Comparison of ENCODE assay signal across 12 cellular contexts in the genomic region with DNA sequence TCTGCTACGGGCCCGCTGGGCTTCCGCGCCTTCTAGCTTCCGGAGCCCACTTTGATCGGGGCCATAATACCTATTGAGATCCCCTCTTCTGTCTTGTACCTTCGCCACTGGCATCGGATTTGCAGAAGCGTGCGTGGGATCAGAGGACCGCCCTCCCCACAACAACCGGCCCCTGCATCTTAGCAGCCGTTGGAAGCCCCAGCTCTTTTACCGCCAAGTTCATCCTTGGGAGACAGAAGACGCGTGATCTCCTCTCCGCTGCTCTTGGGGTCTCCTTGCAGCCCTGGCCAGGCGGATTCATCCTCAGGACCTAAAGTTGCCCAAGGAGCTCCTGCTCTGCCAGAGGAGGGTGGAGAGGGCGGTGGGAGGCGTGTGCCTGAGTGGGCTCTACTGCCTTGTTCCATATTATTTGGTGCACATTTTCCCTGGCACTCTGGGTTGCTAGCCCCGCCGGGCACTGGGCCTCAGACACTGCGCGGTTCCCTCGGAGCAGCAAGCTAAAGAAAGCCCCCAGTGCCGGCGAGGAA. TPM values are rescaled to one million over a fixed set of nuclear protein-coding genes. Genes with fewer than 3 reads are reported as not detected.
DNase-seq lines count a peak whose midpoint lies in the region; ATAC-seq, FAIRE-seq and TF ChIP-seq lines count a peak whose summit lies in the region.
"Had no signal": no experiment of that assay in that cellular context is flagged by ENCODE, and none has a peak within 500 bp of the region (broad histone marks: within the 10 kb centered on the region; RNA-seq: fewer than 3 reads in every experiment).

No MANE protein-coding gene starts in this region.

- no peak overlapping the region for H3K23ac ChIP-seq in H1 (ENCODE audit: insufficient read length)

- no peak overlapping the region for H3K4ac ChIP-seq in H1 (replicated peaks; ENCODE audit: insufficient read length, low read depth, low read length)

- no peak overlapping the region for H2BK5ac ChIP-seq in H1 (ENCODE audit: low read depth, low read length)

- no peak overlapping the region for H3K56ac ChIP-seq in H1 (replicated peaks; ENCODE audit: insufficient read length, low read depth, low read length)

- peak overlapping the region; percentile 94 to 99 for H3K4me2 ChIP-seq in H1 (ENCODE audit: insufficient read depth in 1 of 2, low read depth in 2 of 2, low read length in 2 of 2)

- H3K4me1 ChIP-seq in H1 (replicated peaks in 1 of 4; ENCODE audit: control insufficient read depth in 3 of 4, insufficient read depth in 4 of 4, low read length in 3 of 4) (peaks cover 2 to 27% (median 16%) of the 10 kb centered on the region in 4 experiments; a peak in 6 of 7 replicates), uterus (no peaks in the 10 kb centered on the region)

- peak; percentile 22 for DNase-seq in activated naive CD8-positive, alpha-beta T cell treated with anti-CD3 and anti-CD28 coated beads, Interleukin-2, amount 10 ng/mL, durations not matched to agents 7 days and 5 days
- DNase-seq in activated naive CD8-positive, alpha-beta T cell treated with anti-CD3 and anti-CD28 coated beads, Interleukin-2, amount 50 U/mL, for 24 hours = no peak
- DNase-seq in H1 (ENCODE audit: low read depth in 1 of 2, low spot score in 2 of 2) (no peak), mesothelial cell of epicardium (ENCODE audit: low spot score in 2 of 2, unreplicated experiment in 2 of 2) (no peak), uterus (peak; percentile 16 to 18), DMS 273 treated with DMSO at 0.1 percent for 48 hours (lab: John Stamatoyannopoulos, UW) (no peak), NAMALWA (ENCODE audit: low spot score) (no peak), NCI-H187 treated with DMSO at 0.1 percent for 48 hours (lab: John Stamatoyannopoulos, UW) (no peak)
- DNase-seq: activated effector memory CD4-positive, alpha-beta T cell treated with Interleukin-2 at 50 U/mL for 16 hours; OCI-M1 had no signal

- H3K23me2 ChIP-seq in H1 (ENCODE audit: low read depth, low read length) = peaks cover 33% of the 10 kb centered on the region

- TF ChIP-seq POLR2A in H1 (IDR thresholded peaks at IDR 0.05; ENCODE audit: control extremely low read depth in 1 of 2, low read depth in 2 of 2, low read length in 2 of 2) = no peak
- TF ChIP-seq POLR2A in uterus (IDR thresholded peaks at IDR 0.05) = no peak

- H3K18ac ChIP-seq in H1 (ENCODE audit: extremely low read depth, low read length) = peak overlapping the region; percentile 83; the same call in 1 of the 2 replicates

- H2BK15ac ChIP-seq in H1 (ENCODE audit: low read length) = no peak overlapping the region

- peaks cover 3% of the 10 kb centered on the region for H3K4me1 Mint-ChIP-seq in activated naive CD8-positive, alpha-beta T cell treated with anti-CD3 and anti-CD28 coated beads, Interleukin-2, amount 10 ng/mL, durations not matched to agents 7 days and 5 days
- H3K4me1 Mint-ChIP-seq in activated naive CD8-positive, alpha-beta T cell treated with anti-CD3 and anti-CD28 coated beads, Interleukin-2, amount 50 U/mL, for 24 hours = peaks cover 7% of the 10 kb centered on the region
- peaks cover 56% of the 10 kb centered on the region for H3K4me1 Mint-ChIP-seq in mesothelial cell of epicardium

- TF ChIP-seq CTCF in H1 (IDR thresholded peaks at IDR 0.05; ENCODE audit: control extremely low read depth in 1 of 3, insufficient read depth in 1 of 3, low read depth in 1 of 3, low read length in 3 of 3) (no peak), mesothelial cell of epicardium (IDR thresholded peaks at IDR 0.05; ENCODE audit: unreplicated experiment) (no peak), uterus (IDR thresholded peaks at IDR 0.05) (no peak)

- WGBS in H1 (ENCODE audit: extremely low coverage in 1 of 2, insufficient coverage in 1 of 2, insufficient read length in 1 of 2, insufficient replicate concordance in 2 of 2, low coverage in 1 of 2, low lambda C conversion rate in 2 of 2, missing lambda C conversion rate in 1 of 2), 2 experiments = 4% methylated on average over 26 of the region's 27 CpGs; no CpG with 5 or more reads in 1 of the 2 experiments

- no peak overlapping the region for H2AK5ac ChIP-seq in H1 (ENCODE audit: low read depth, low read length)

- no peak overlapping the region for H4K5ac ChIP-seq in H1 (ENCODE audit: insufficient read length, low read depth, low read length)

- no peak for FAIRE-seq in H1 (lab: Jason Lieb, UNC)

- H3K27me3 ChIP-seq in H1 (replicated peaks in 1 of 4; ENCODE audit: control insufficient read depth in 3 of 4, extremely low read depth in 1 of 4, insufficient read depth in 3 of 4, low read length in 3 of 4) (peaks cover 31 to 61% (median 48%) of the 10 kb centered on the region in 4 experiments), uterus (no peaks in the 10 kb centered on the region)

- no peak overlapping the region for H3K14ac ChIP-seq in H1 (ENCODE audit: insufficient read length)

- H4K20me1 ChIP-seq in H1 (replicated peaks in 1 of 2; ENCODE audit: control insufficient read depth in 1 of 2, insufficient read depth in 2 of 2, low read length in 2 of 2) = peaks cover 18 to 25% of the 10 kb centered on the region in 2 experiments

- H3K36me3 Mint-ChIP-seq in activated naive CD8-positive, alpha-beta T cell treated with anti-CD3 and anti-CD28 coated beads, Interleukin-2, amount 10 ng/mL, durations not matched to agents 7 days and 5 days = no peaks in the 10 kb centered on the region
- no peaks in the 10 kb centered on the region for H3K36me3 Mint-ChIP-seq in activated naive CD8-positive, alpha-beta T cell treated with anti-CD3 and anti-CD28 coated beads, Interleukin-2, amount 50 U/mL, for 24 hours (ENCODE audit: low read depth)
- peaks cover 3% of the 10 kb centered on the region for H3K36me3 Mint-ChIP-seq in mesothelial cell of epicardium

- TF ChIP-seq EP300 in H1 (IDR thresholded peaks at IDR 0.05; ENCODE audit: borderline replicate concordance in 1 of 2, low read depth in 2 of 2, low read length in 2 of 2) = no peak

- no peak overlapping the region for H4K91ac ChIP-seq in H1 (replicated peaks; ENCODE audit: insufficient read length, low read length)

- no peak overlapping the region for H3K27ac Mint-ChIP-seq in activated naive CD8-positive, alpha-beta T cell treated with anti-CD3 and anti-CD28 coated beads, Interleukin-2, amount 10 ng/mL, durations not matched to agents 7 days and 5 days
- H3K27ac Mint-ChIP-seq in activated naive CD8-positive, alpha-beta T cell treated with anti-CD3 and anti-CD28 coated beads, Interleukin-2, amount 50 U/mL, for 24 hours = no peak overlapping the region
- peak overlapping the region; percentile 82 for H3K27ac Mint-ChIP-seq in mesothelial cell of epicardium

- no peaks in the 10 kb centered on the region for H3K79me1 ChIP-seq in H1 (ENCODE audit: low read depth, low read length)

- intact Hi-C loops in uterus (cut with DNase I; ENCODE audit: low total_unique reads) = no loop called here

- no peak overlapping the region for H3K4me3 Mint-ChIP-seq in activated naive CD8-positive, alpha-beta T cell treated with anti-CD3 and anti-CD28 coated beads, Interleukin-2, amount 10 ng/mL, durations not matched to agents 7 days and 5 days
- H3K4me3 Mint-ChIP-seq in activated naive CD8-positive, alpha-beta T cell treated with anti-CD3 and anti-CD28 coated beads, Interleukin-2, amount 50 U/mL, for 24 hours = no peak overlapping the region
- peak overlapping the region; percentile 97 for H3K4me3 Mint-ChIP-seq in mesothelial cell of epicardium

- POLR2A ChIA-PET in activated naive CD8-positive, alpha-beta T cell treated with anti-CD3 and anti-CD28 coated beads, Interleukin-2, amount 10 ng/mL, durations not matched to agents 7 days and 5 days (lab: Charles Lee) = no interaction called here
- POLR2A ChIA-PET in H1 (lab: Charles Lee; ENCODE audit: partially characterized antibody) = interaction anchor here (0.7 to 3.6 kb wide), 10 partner anchors 10 to 348 kb away, joined by 3 to 19 read pairs (median 4); no protein-coding TSS in a partner anchor

- no peak for TF ChIP-seq RAD21 in H1 (IDR thresholded peaks at IDR 0.05 in 1 of 2, conservative IDR thresholded peaks at IDR 0.05 in 1 of 2; ENCODE audit: low read depth in 2 of 2, low read length in 2 of 2)

- H3K79me2 ChIP-seq in H1 (ENCODE audit: control insufficient read depth in 1 of 2, insufficient read depth in 2 of 2, low read length in 2 of 2) = no peaks in the 10 kb centered on the region

- H3K4me3 ChIP-seq in H1 (ENCODE audit: extremely low read depth in 1 of 4, insufficient read depth in 2 of 4, low read depth in 3 of 4, low read length in 4 of 4) (peak overlapping the region; percentile 48 to 83 (median 70)), uterus (peak overlapping the region; percentile 50 to 80)
- H3K4me3 ChIP-seq: mucosa of descending colon had no signal

- no peak overlapping the region for H3K9ac ChIP-seq in H1 (replicated peaks in 1 of 4; ENCODE audit: extremely low read depth in 1 of 4, low read depth in 3 of 4, low read length in 3 of 4)

- no peak for ATAC-seq in activated naive CD8-positive, alpha-beta T cell treated with anti-CD3 and anti-CD28 coated beads, Interleukin-2, amount 10 ng/mL, durations not matched to agents 7 days and 5 days (ENCODE audit: low read depth)
- ATAC-seq in activated naive CD8-positive, alpha-beta T cell treated with anti-CD3 and anti-CD28 coated beads, Interleukin-2, amount 50 U/mL, for 24 hours = no peak

- 0 out of 2 replicates have a peak overlapping the region, but pooled peaks have one; percentile 81 for H2AFZ ChIP-seq in H1 (ENCODE audit: low read length)

- peaks cover 1% of the 10 kb centered on the region for H3K9me3 Mint-ChIP-seq in activated naive CD8-positive, alpha-beta T cell treated with anti-CD3 and anti-CD28 coated beads, Interleukin-2, amount 10 ng/mL, durations not matched to agents 7 days and 5 days
- no peaks in the 10 kb centered on the region for H3K9me3 Mint-ChIP-seq in activated naive CD8-positive, alpha-beta T cell treated with anti-CD3 and anti-CD28 coated beads, Interleukin-2, amount 50 U/mL, for 24 hours
- no peaks in the 10 kb centered on the region for H3K9me3 Mint-ChIP-seq in mesothelial cell of epicardium

- CTCF ChIA-PET in H1 (lab: Charles Lee; ENCODE audit: partially characterized antibody) = interaction anchor here (1.3 to 1.5 kb wide), 3 partner anchors 9 to 24 kb away, joined by 3 to 5 read pairs (median 3); no protein-coding TSS in a partner anchor

- peaks cover 63% of the 10 kb centered on the region for H3K27me3 Mint-ChIP-seq in activated naive CD8-positive, alpha-beta T cell treated with anti-CD3 and anti-CD28 coated beads, Interleukin-2, amount 10 ng/mL, durations not matched to agents 7 days and 5 days
- peaks cover 57% of the 10 kb centered on the region for H3K27me3 Mint-ChIP-seq in activated naive CD8-positive, alpha-beta T cell treated with anti-CD3 and anti-CD28 coated beads, Interleukin-2, amount 50 U/mL, for 24 hours
- H3K27me3 Mint-ChIP-seq in mesothelial cell of epicardium (ENCODE audit: low read depth) = peaks cover 25% of the 10 kb centered on the region

- H3K9me3 ChIP-seq in H1 (ENCODE audit: insufficient read depth in 2 of 2, low read depth in 1 of 2, low read length in 1 of 2) (no peaks in the 10 kb centered on the region), uterus (no peaks in the 10 kb centered on the region)
- H3K9me3 ChIP-seq: mucosa of descending colon had no signal

- H3K36me3 ChIP-seq in H1 (ENCODE audit: control insufficient read depth in 2 of 4, insufficient read depth in 4 of 4, low read length in 3 of 4) (no peaks in the 10 kb centered on the region), uterus (no peaks in the 10 kb centered on the region)

- H2BK20ac ChIP-seq in H1 (ENCODE audit: low read length) = no peak overlapping the region

- H3K27ac ChIP-seq in H1 (ENCODE audit: low read depth, low read length) = no peak overlapping the region
- H3K27ac ChIP-seq in uterus = peak overlapping the region; percentile 79 to 89
- H3K27ac ChIP-seq: C4-2B had no signal

- no peak overlapping the region for H4K8ac ChIP-seq in H1 (ENCODE audit: extremely low read depth, insufficient read depth, low read length)

- no peak overlapping the region for H2BK12ac ChIP-seq in H1 (ENCODE audit: low read depth, low read length)

- H2BK120ac ChIP-seq in H1 (replicated peaks; ENCODE audit: low read depth, low read length) = no peak overlapping the region

RNA-seq across cellular contexts. Expression of a gene that starts 1.6 kb away (rescaled TPM):
- total RNA-seq in activated naive CD8-positive, alpha-beta T cell treated with anti-CD3 and anti-CD28 coated beads, Interleukin-2, amount 10 ng/mL, durations not matched to agents 7 days and 5 days = not detected
- 11.7 and 13.7 TPM in 2 replicates for total RNA-seq in H1 (2021; fragmentation: NEBNext Ultra II Directional; extraction: Animal tissue kit (Norgen Biotek cat#: 25700))
- 1.9 and 2.0 TPM in 2 replicates for polyA plus RNA-seq in H1 (2011; rRNA removed)
- 2.1 TPM for polyA plus RNA-seq in H1 (2011; cell fraction: cytosol; rRNA removed)
- polyA plus RNA-seq in H1 (2011; cell fraction: nucleus; rRNA removed) = 4.0 TPM
- polyA plus RNA-seq in H1 (2012, experiment 1 of 2) = 3.0 to 5.6 TPM (median 3.6 TPM) in 4 replicates
- 0.29 TPM for polyA plus RNA-seq in H1 (2012, experiment 2 of 2)
- polyA plus RNA-seq in H1 (2013, experiment 1 of 2) = 13.6 TPM
- 11.7 TPM for polyA plus RNA-seq in H1 (2013, experiment 2 of 2)
- polyA minus RNA-seq in H1 (2011; rRNA and poly(A)+ RNA removed) = 7.2 and 7.4 TPM in 2 replicates
- polyA minus RNA-seq in H1 (2011; cell fraction: cytosol; rRNA and poly(A)+ RNA removed) = 4.4 TPM
- polyA minus RNA-seq in H1 (2011; cell fraction: nucleus; rRNA and poly(A)+ RNA removed) = 13.5 TPM
- total RNA-seq in mesothelial cell of epicardium (155 to 168 TPM (median 156 TPM) in 3 replicates), uterus (100 to 1,000 TPM in 1 of 4 donors, 10 to 100 TPM in 3; 22.9 to 118 (median 59.0) TPM)

Comparison
In these comparisons a context has a peak if more than half of its experiments do, and no peak if none do; other contexts are left out.
1. DNase-seq: peak in activated naive CD8-positive, alpha-beta T cell treated with anti-CD3 and anti-CD28 coated beads, Interleukin-2, amount 10 ng/mL, durations not matched to agents 7 days and 5 days (single experiment) and uterus (2 of 2); none in activated naive CD8-positive, alpha-beta T cell treated with anti-CD3 and anti-CD28 coated beads, Interleukin-2, amount 50 U/mL, for 24 hours (single experiment), H1 (0 of 2), mesothelial cell of epicardium (0 of 2), DMS 273 treated with DMSO at 0.1 percent for 48 hours (single experiment), NAMALWA (single experiment) and NCI-H187 treated with DMSO at 0.1 percent for 48 hours (single experiment).
2. RNA of a gene that starts 1.6 kb away (total RNA-seq): 155 to 168 TPM in mesothelial cell of epicardium, 22.9 to 118 TPM in uterus and 11.7 to 13.7 TPM in H1; not detected in activated naive CD8-positive, alpha-beta T cell treated with anti-CD3 and anti-CD28 coated beads, Interleukin-2, amount 10 ng/mL, durations not matched to agents 7 days and 5 days; every median in the first group is over 10 times any median in the second.